ENCODE assay signal across 1 cellular context in genomic region chr19:5719961-5720790, GRCh38.
TF ChIP-seq lines count a peak whose summit lies in the region.

Gene CATSPERD, plus strand, starts transcription at chr19:5720637. Its CDS starts 101 bp downstream, at chr19:5720738.
Gene LONP1, minus strand, starts transcription at chr19:5720146. Its CDS starts 14 bp downstream, at chr19:5720132.

TF ChIP-seq in GM12878, 131 proteins besides CTCF, POLR2A, EP300 and RAD21 (continued from another document):
- peak; percentile 54; the same call in 1 of the 2 replicates for TF ChIP-seq BACH1 (IDR thresholded peaks at IDR 0.05; ENCODE audit: borderline replicate concordance)
- TF ChIP-seq ZZZ3 (IDR thresholded peaks at IDR 0.05; ENCODE audit: control insufficient read depth, insufficient read length, low read depth) = no peak
- peak; percentile 95 for TF ChIP-seq USF1 (IDR thresholded peaks at IDR 0.05; ENCODE audit: borderline replicate concordance, extremely low read length, insufficient read depth, low read depth, low read length)
- peak; percentile 54; the same call in 1 of the 2 replicates for TF ChIP-seq NR2C1 (IDR thresholded peaks at IDR 0.05)
- peak; percentile 95 for TF ChIP-seq USF2 (IDR thresholded peaks at IDR 0.05; ENCODE audit: borderline replicate concordance, low read depth, low read length)
- TF ChIP-seq ATF7 (IDR thresholded peaks at IDR 0.05; ENCODE audit: low read depth) = peak; percentile 27; the same call in 1 of the 2 replicates
- no peak for TF ChIP-seq RFX5 (IDR thresholded peaks at IDR 0.05; ENCODE audit: low read depth, low read length)
- peak; percentile 88 for TF ChIP-seq POLR2AphosphoS5 (IDR thresholded peaks at IDR 0.05; ENCODE audit: low read length)
- TF ChIP-seq STAT1 (conservative IDR thresholded peaks at IDR 0.05) = 0 out of 2 replicates have a peak, but pooled peaks have one; percentile 55
- TF ChIP-seq ZSCAN29 (IDR thresholded peaks at IDR 0.05) = no peak
- peak; percentile 57; the same call in 1 of the 2 replicates for TF ChIP-seq MYB (IDR thresholded peaks at IDR 0.05; ENCODE audit: borderline replicate concordance, low read depth, low read length)
- no peak for TF ChIP-seq CBX3 (IDR thresholded peaks at IDR 0.05; ENCODE audit: borderline replicate concordance, low read depth)
- TF ChIP-seq HDGF (IDR thresholded peaks at IDR 0.05) = peak; percentile 79
